Comparison of ENCODE assay signal across 8 cellular contexts in the genomic region with DNA sequence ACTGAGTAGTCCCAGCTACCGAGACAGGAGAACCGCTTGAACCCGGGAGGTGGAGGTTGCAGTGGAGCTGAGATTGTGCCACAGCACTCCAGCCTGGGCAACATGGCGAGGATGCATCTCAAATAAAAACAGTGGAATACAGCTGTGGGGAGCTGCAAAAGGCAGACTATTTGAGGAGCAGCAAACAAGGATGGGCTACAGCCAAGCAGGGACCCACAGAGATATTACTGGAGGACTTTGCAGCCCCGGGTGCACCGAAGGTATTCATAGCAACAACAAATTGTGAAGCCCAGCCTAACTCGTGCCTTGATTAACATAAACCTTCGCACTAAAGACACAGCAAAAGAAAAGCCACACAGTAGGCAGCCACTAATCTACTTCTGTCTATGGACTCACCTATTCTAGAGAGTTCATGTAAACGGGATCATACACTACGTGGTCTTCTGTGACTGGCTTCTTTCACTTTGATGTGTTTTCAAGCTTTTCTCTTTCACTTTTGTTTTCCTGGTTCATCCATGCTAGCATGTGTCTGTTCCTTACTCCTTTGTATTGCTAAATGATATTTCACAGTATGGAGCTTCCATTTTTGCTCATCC. TPM values are rescaled to one million over a fixed set of nuclear protein-coding genes. Genes with fewer than 3 reads are reported as not detected.
DNase-seq lines count a peak whose midpoint lies in the region; ATAC-seq and TF ChIP-seq lines count a peak whose summit lies in the region.

No MANE protein-coding gene starts in this region.

- POLR2A ChIA-PET in Panc1 (lab: Charles Lee): no interaction called here

- H3K36me3 ChIP-seq in Panc1 (ENCODE audit: control insufficient read depth, insufficient read depth, low read length) (no peaks in the 10 kb centered on the region), gastroesophageal sphincter (no peaks in the 10 kb centered on the region), subcutaneous abdominal adipose tissue (ENCODE audit: control insufficient read depth in 5 of 5, insufficient read depth in 5 of 5, low read length in 5 of 5) (no peaks in the 10 kb centered on the region)

- H3K27me3 Mint-ChIP-seq in activated CD8-positive, alpha-beta memory T cell treated with anti-CD3 and anti-CD28 coated beads, Interleukin-2, amount 10 ng/mL, durations not matched to agents 7 days and 5 days: peaks cover 3% of the 10 kb centered on the region

- H3K27ac ChIP-seq in Panc1 (ENCODE audit: low read length): no peak overlapping the region
- H3K27ac ChIP-seq in gastroesophageal sphincter: peak overlapping the region in 3 of 4 donors; percentile 54 to 64 (median 62)
- peak overlapping the region; percentile 32 for H3K27ac ChIP-seq in subcutaneous abdominal adipose tissue (ENCODE audit: low read depth, low read length)

- CTCF ChIA-PET in activated CD8-positive, alpha-beta memory T cell treated with anti-CD3 and anti-CD28 coated beads, Interleukin-2, amount 10 ng/mL, durations not matched to agents 7 days and 5 days (lab: Charles Lee): interaction anchor here (1.1 to 3.7 kb wide), 6 partner anchors 9 to 417 kb away, joined by 3 to 27 read pairs (median 8); no protein-coding TSS in a partner anchor
- CTCF ChIA-PET in Panc1 (lab: Charles Lee): interaction anchor here (0.5 kb wide), 1 partner anchor 24 kb away, joined by 7 read pairs; no protein-coding TSS in a partner anchor

- peaks cover 23% of the 10 kb centered on the region for H3K4me1 Mint-ChIP-seq in activated CD8-positive, alpha-beta memory T cell treated with anti-CD3 and anti-CD28 coated beads, Interleukin-2, amount 10 ng/mL, durations not matched to agents 7 days and 5 days

- no peaks in the 10 kb centered on the region for H3K9me3 Mint-ChIP-seq in activated CD8-positive, alpha-beta memory T cell treated with anti-CD3 and anti-CD28 coated beads, Interleukin-2, amount 10 ng/mL, durations not matched to agents 7 days and 5 days (ENCODE audit: low read depth)

- H3K27me3 ChIP-seq in Panc1 (ENCODE audit: control insufficient read depth, insufficient read depth, low read length): no peaks in the 10 kb centered on the region
- H3K27me3 ChIP-seq in gastroesophageal sphincter: no peaks in the 10 kb centered on the region
- H3K27me3 ChIP-seq in subcutaneous abdominal adipose tissue (ENCODE audit: control insufficient read depth in 5 of 5, insufficient read depth in 4 of 5, low read length in 5 of 5): no peaks in the 10 kb centered on the region

- peak overlapping the region in 1 of 2 experiments; percentile 30; a peak in 2 of 4 replicates for H3K4me3 ChIP-seq in Panc1 (ENCODE audit: low read depth in 2 of 2, low read length in 2 of 2)
- no peak overlapping the region for H3K4me3 ChIP-seq in gastroesophageal sphincter
- H3K4me3 ChIP-seq in subcutaneous abdominal adipose tissue (ENCODE audit: low read depth in 1 of 5, low read length in 5 of 5): peak overlapping the region in 3 of 5 donors; percentile 1 to 44 (median 35)

- no peak for TF ChIP-seq POLR2A in gastroesophageal sphincter (IDR thresholded peaks at IDR 0.05)

- no peak overlapping the region for H3K9ac ChIP-seq in subcutaneous abdominal adipose tissue (ENCODE audit: low read length in 5 of 5)

- peak; percentile 97 for ATAC-seq in activated CD8-positive, alpha-beta memory T cell treated with anti-CD3 and anti-CD28 coated beads, Interleukin-2, amount 10 ng/mL, durations not matched to agents 7 days and 5 days
- ATAC-seq in Panc1 (peak; percentile 55), gastroesophageal sphincter (no peak), GM18858 (IDR thresholded peaks at IDR 0.05; ENCODE audit: unreplicated experiment) (no peak)

- H3K36me3 Mint-ChIP-seq in activated CD8-positive, alpha-beta memory T cell treated with anti-CD3 and anti-CD28 coated beads, Interleukin-2, amount 10 ng/mL, durations not matched to agents 7 days and 5 days: peaks cover 2% of the 10 kb centered on the region

- in situ Hi-C loops in Panc1 (cut with HindIII; ENCODE audit: low pct_unique_long_range_greater_than_20kb, low sequenced_read_pairs): no loop called here

- no TSS peak for BruUV-seq in Panc1 (replicated peaks; lab: Mats Ljungman, UMichigan)

- H3K9me3 ChIP-seq in Panc1 (ENCODE audit: control insufficient read depth, insufficient read depth, low read depth, low read length): no peaks in the 10 kb centered on the region
- H3K9me3 ChIP-seq in gastroesophageal sphincter: no peaks in the 10 kb centered on the region
- no peaks in the 10 kb centered on the region for H3K9me3 ChIP-seq in subcutaneous abdominal adipose tissue (ENCODE audit: control insufficient read depth in 5 of 5, low read length in 5 of 5)

- TF ChIP-seq CTCF in Panc1 (IDR thresholded peaks at IDR 0.05): no peak
- TF ChIP-seq CTCF in gastroesophageal sphincter (IDR thresholded peaks at IDR 0.05): no peak

- H3K27ac Mint-ChIP-seq in activated CD8-positive, alpha-beta memory T cell treated with anti-CD3 and anti-CD28 coated beads, Interleukin-2, amount 10 ng/mL, durations not matched to agents 7 days and 5 days: peak overlapping the region; percentile 92

- no peak for TF ChIP-seq EP300 in gastroesophageal sphincter (IDR thresholded peaks at IDR 0.05)

- H3K4me1 ChIP-seq in Panc1 (ENCODE audit: control insufficient read depth, insufficient read depth, low read length): no peaks in the 10 kb centered on the region
- H3K4me1 ChIP-seq in gastroesophageal sphincter: peaks cover 0 to 35% (median 0%) of the 10 kb centered on the region in 3 donors
- peaks cover 0 to 58% (median 0%) of the 10 kb centered on the region in 5 donors for H3K4me1 ChIP-seq in subcutaneous abdominal adipose tissue (ENCODE audit: control insufficient read depth in 5 of 5, insufficient read depth in 5 of 5, low read length in 5 of 5)

- H3K4me3 Mint-ChIP-seq in activated CD8-positive, alpha-beta memory T cell treated with anti-CD3 and anti-CD28 coated beads, Interleukin-2, amount 10 ng/mL, durations not matched to agents 7 days and 5 days: peak overlapping the region; percentile 70

- whole genome bisulfite sequencing in gastroesophageal sphincter (ENCODE audit: low coverage in 1 of 2), 2 donors: 60 to 74% methylated on average over 9 of the region's 10 CpGs

- no peak for DNase-seq in activated CD8-positive, alpha-beta memory T cell treated with anti-CD3 and anti-CD28 coated beads, Interleukin-2, amount 10 ng/mL, durations not matched to agents 7 days and 5 days
- DNase-seq in activated CD8-positive, alpha-beta memory T cell treated with anti-CD3 and anti-CD28 coated beads for 24 hours: no peak
- DNase-seq in Panc1 (ENCODE audit: low read depth, low spot score) (no peak), NCI-H1092 treated with DMSO at 0.1 percent for 48 hours (lab: John Stamatoyannopoulos, UW) (no peak), glomerular visceral epithelial cell (ENCODE audit: extremely low spot score) (no peak)

- intact Hi-C loops in Panc1 (cut with micrococcal nuclease; ENCODE audit: unreplicated experiment): no loop called here

RNA-seq across cellular contexts. Expression of gene PODXL, which starts 34.0 kb away (rescaled TPM):
- total RNA-seq in activated CD8-positive, alpha-beta memory T cell treated with anti-CD3 and anti-CD28 coated beads, Interleukin-2, amount 10 ng/mL, durations not matched to agents 7 days and 5 days: 1 to 10 TPM; 2.3 to 3.2 TPM
- total RNA-seq in Panc1 (2021; ENCODE audit: unreplicated experiment) (32.3 TPM), gastroesophageal sphincter (10 to 100 TPM; 13.2 to 40.2 (median 26.6) TPM)
- polyA plus RNA-seq in Panc1 (2012; ENCODE audit: insufficient read length): 34.7 TPM

Comparison
In these comparisons a context has a peak if more than half of its experiments do, and no peak if none do; other contexts are left out.
1. ATAC-seq: peak in activated CD8-positive, alpha-beta memory T cell treated with anti-CD3 and anti-CD28 coated beads, Interleukin-2, amount 10 ng/mL, durations not matched to agents 7 days and 5 days (single experiment) and Panc1 (single experiment); none in gastroesophageal sphincter (single experiment) and GM18858 (single experiment).
2. H3K4me3 ChIP-seq: peak in subcutaneous abdominal adipose tissue (3 of 5); none in gastroesophageal sphincter (0 of 2).